ENCODE assay signal across 14 cellular contexts in the genomic region with DNA sequence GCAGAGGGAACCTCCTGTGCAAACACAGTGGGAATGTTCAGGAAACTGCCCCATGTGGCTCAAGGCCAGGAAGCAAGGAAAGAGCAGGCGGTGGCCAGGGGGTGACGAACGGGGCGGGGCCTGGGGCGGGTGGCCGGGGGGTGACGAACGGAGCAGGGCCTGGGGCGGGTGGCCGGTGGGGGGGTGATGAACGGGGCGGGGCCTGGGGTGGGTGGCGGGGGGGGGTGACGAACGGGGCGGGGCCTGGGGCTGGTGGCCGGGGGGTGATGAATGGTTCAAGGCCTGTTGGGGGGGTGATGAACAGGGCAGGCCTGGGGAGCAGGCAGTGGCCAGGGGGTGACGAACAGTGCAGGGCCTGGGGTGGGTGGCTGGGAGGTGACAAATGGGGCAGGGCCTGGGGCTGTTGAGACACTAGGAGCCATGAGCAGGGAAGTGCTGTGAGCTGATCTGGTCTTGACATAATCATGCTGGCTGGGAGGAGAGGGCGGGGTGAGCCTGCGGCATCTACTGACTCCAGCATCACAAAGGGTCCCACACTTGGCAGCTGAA.
"Had no signal": no experiment of that assay in that cellular context is flagged by ENCODE, and none has a peak within 500 bp of the region (broad histone marks: within the 10 kb centered on the region; RNA-seq: fewer than 3 reads in every experiment).

No MANE protein-coding gene starts in this region.

- DNase-seq: activated CD4-positive, alpha-beta memory T cell treated with anti-CD3 and anti-CD28 coated beads, Interleukin-2, amount 10 ng/mL, durations not matched to agents 7 days and 5 days; activated gamma-delta T cell; activated T-cell treated with anti-CD3 and anti-CD28 coated beads, Interleukin-2, amount 50 U/mL, for 48 hours; amygdala; naive thymus-derived CD8-positive, alpha-beta T cell; occipital lobe; stimulated activated CD4-positive, alpha-beta T cell treated with anti-CD3 and anti-CD28 coated beads, Interleukin-2, amount 100 ng/mL, for 48 hours; stimulated activated CD8-positive, alpha-beta memory T cell treated with anti-CD3 and anti-CD28 coated beads, Interleukin-4, amount 100 ng/mL, for 48 hours; T-helper 9 cell had no signal

- H3K36me3 Mint-ChIP-seq: activated naive CD8-positive, alpha-beta T cell; naive thymus-derived CD8-positive, alpha-beta T cell had no signal

- H3K27ac ChIP-seq: esophagus muscularis mucosa, upper lobe of left lung had no signal

- H3K9me3 ChIP-seq: esophagus muscularis mucosa, upper lobe of left lung had no signal

- FAIRE-seq: endometrium had no signal

- ATAC-seq: naive thymus-derived CD8-positive, alpha-beta T cell had no signal

- H3K27me3 Mint-ChIP-seq: activated naive CD8-positive, alpha-beta T cell; naive thymus-derived CD8-positive, alpha-beta T cell; stimulated activated naive CD8-positive, alpha-beta T cell treated with anti-CD3 and anti-CD28 coated beads, Interleukin-15, Interleukin-2, amounts not matched to agents 100 ng/mL and 50 ng/mL, for 24 hours had no signal

- H3K27ac Mint-ChIP-seq: activated CD4-positive, alpha-beta memory T cell treated with anti-CD3 and anti-CD28 coated beads, Interleukin-2, amount 10 ng/mL, durations not matched to agents 7 days and 5 days; activated naive CD8-positive, alpha-beta T cell; stimulated activated naive CD8-positive, alpha-beta T cell treated with anti-CD3 and anti-CD28 coated beads, Interleukin-15, Interleukin-2, amounts not matched to agents 100 ng/mL and 50 ng/mL, for 24 hours had no signal

- H3K4me3 Mint-ChIP-seq: activated CD4-positive, alpha-beta memory T cell treated with anti-CD3 and anti-CD28 coated beads, Interleukin-2, amount 10 ng/mL, durations not matched to agents 7 days and 5 days; activated naive CD8-positive, alpha-beta T cell; stimulated activated naive CD8-positive, alpha-beta T cell treated with anti-CD3 and anti-CD28 coated beads, Interleukin-15, Interleukin-2, amounts not matched to agents 100 ng/mL and 50 ng/mL, for 24 hours had no signal

- H3K4me3 ChIP-seq: esophagus muscularis mucosa, upper lobe of left lung had no signal
